21 cellular contexts compared by ENCODE assay signal in the genomic region with DNA sequence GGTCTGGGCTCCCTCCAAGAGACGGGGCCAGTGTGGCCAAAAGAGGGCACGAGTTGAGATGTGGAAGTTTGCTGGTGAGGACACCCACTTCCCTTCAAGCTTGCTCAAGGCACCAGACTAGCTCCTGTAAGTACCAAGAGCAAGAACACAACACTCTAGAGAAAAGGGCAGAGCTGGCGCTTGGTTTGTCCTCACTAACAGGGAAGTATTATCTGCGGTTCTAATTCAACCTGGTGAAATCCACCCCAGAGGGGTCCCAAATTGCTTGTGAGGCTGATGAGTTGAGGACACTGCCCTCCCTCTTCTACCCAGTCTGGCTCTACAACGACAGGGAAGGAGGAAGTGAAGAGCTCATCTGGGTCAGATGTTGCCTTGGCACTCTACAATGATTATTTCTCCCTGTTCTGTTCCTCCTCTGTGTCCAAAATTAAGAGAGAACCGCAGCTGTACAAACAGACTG. TPM values are rescaled to one million over a fixed set of nuclear protein-coding genes. Genes with fewer than 3 reads are reported as not detected.
DNase-seq lines count a peak whose midpoint lies in the region; ATAC-seq and TF ChIP-seq lines count a peak whose summit lies in the region.
"Had no signal": no experiment of that assay in that cellular context is flagged by ENCODE, and none has a peak within 500 bp of the region (broad histone marks: within the 10 kb centered on the region; RNA-seq: fewer than 3 reads in every experiment).

No MANE protein-coding gene starts in this region.

- H3K4me1 ChIP-seq in left ventricle myocardium inferior: no peaks in the 10 kb centered on the region
- peaks cover 0 to 4% of the 10 kb centered on the region in 2 donors for H3K4me1 ChIP-seq in left lung
- H3K4me1 ChIP-seq in aorta (ENCODE audit: control insufficient read depth in 1 of 2, insufficient read depth in 2 of 2, low read length in 2 of 2): no peaks in the 10 kb centered on the region
- H3K4me1 ChIP-seq: HAP-1 had no signal

- WGBS in aorta, 2 donors: 83 to 84% methylated on average over 6 of the region's 6 CpGs

- H3K36me3 ChIP-seq in left ventricle myocardium inferior (no peaks in the 10 kb centered on the region), left lung (no peaks in the 10 kb centered on the region), aorta (ENCODE audit: control insufficient read depth in 1 of 2, insufficient read depth in 2 of 2, low read length in 1 of 2) (peaks cover 2 to 7% of the 10 kb centered on the region in 2 donors)
- H3K36me3 ChIP-seq: HAP-1 had no signal

- H3K27me3 ChIP-seq in left ventricle myocardium inferior (ENCODE audit: low read depth) (no peaks in the 10 kb centered on the region), left lung (peaks cover 0 to 5% of the 10 kb centered on the region in 2 donors), aorta (ENCODE audit: control insufficient read depth in 1 of 2, insufficient read depth in 2 of 2, low read length in 1 of 2) (no peaks in the 10 kb centered on the region)
- H3K27me3 ChIP-seq: BLaER1 treated with 17β-estradiol and CSF1 and Interleukin-3, amounts not matched to agents 10 nM and 100 nM had no signal

- H3K27ac ChIP-seq in left ventricle myocardium inferior (replicated peaks) (no peak overlapping the region), left lung (peak overlapping the region in 1 of 2 donors; percentile 2), aorta (ENCODE audit: low read depth in 1 of 2, low read length in 2 of 2) (no peak overlapping the region)

- no peak for DNase-seq in left ventricle myocardium superior
- no peak for DNase-seq in left ventricle myocardium inferior
- peak; percentile 55 for DNase-seq in NOMO-1 treated with DMSO at 0.1 percent for 48 hours (lab: John Stamatoyannopoulos, UW; ENCODE audit: unreplicated experiment)
- no peak for DNase-seq in left lung
- DNase-seq in aorta: no peak
- no peak for DNase-seq in T-helper 9 cell
- DNase-seq: activated naive CD4-positive, alpha-beta T cell; activated T-cell treated with anti-CD3 and anti-CD28 coated beads, Interleukin-2, amount 50 U/mL, for 48 hours; Calu3; DND-41; effector CD4-positive, alpha-beta T cell; kidney; mammary epithelial cell; NCI-H2171 treated with DMSO at 0.1 percent for 48 hours; NCI-H524; OCI-M1; SHP77 had no signal

- ATAC-seq in left ventricle myocardium superior (peak; percentile 45), left lung (peak; percentile 64), aorta (ENCODE audit: low FRiP score) (peak; percentile 40), HG02623 (IDR thresholded peaks at IDR 0.05; ENCODE audit: unreplicated experiment) (no peak), HG03196 (IDR thresholded peaks at IDR 0.05; ENCODE audit: unreplicated experiment) (no peak)

- H3K4me3 ChIP-seq in left ventricle myocardium inferior: no peak overlapping the region
- H3K4me3 ChIP-seq in left lung: no peak overlapping the region
- no peak overlapping the region for H3K4me3 ChIP-seq in aorta (ENCODE audit: low read length in 2 of 2)
- H3K4me3 ChIP-seq: BLaER1 treated with 17β-estradiol and CSF1 and Interleukin-3, amounts not matched to agents 10 nM and 100 nM; HAP-1 had no signal

- H3K9me3 ChIP-seq in left ventricle myocardium inferior (replicated peaks): no peaks in the 10 kb centered on the region
- no peaks in the 10 kb centered on the region for H3K9me3 ChIP-seq in left lung
- H3K9me3 ChIP-seq in aorta (ENCODE audit: control insufficient read depth, low read length): no peaks in the 10 kb centered on the region
- H3K9me3 ChIP-seq: BLaER1 treated with 17β-estradiol and CSF1 and Interleukin-3, amounts not matched to agents 10 nM and 100 nM; HAP-1 had no signal

- no peak for TF ChIP-seq CTCF in left ventricle myocardium inferior (IDR thresholded peaks at IDR 0.05; ENCODE audit: borderline replicate concordance)
- no peak for TF ChIP-seq CTCF in left lung (IDR thresholded peaks at IDR 0.05)

- intact Hi-C loops in left ventricle myocardium superior (cut with micrococcal nuclease): no loop called here
- intact Hi-C loops in left ventricle myocardium inferior (cut with micrococcal nuclease): no loop called here
- intact Hi-C loops in left lung (cut with DNase I): loop anchor here (5.0 to 10.0 kb wide), 2 partner anchors 73 to 75 kb away; no protein-coding TSS in a partner anchor
- intact Hi-C loops in aorta (cut with DNase I): no loop called here

RNA-seq across cellular contexts. Expression of a gene that starts 16.9 kb away (rescaled TPM):
- 1.0 TPM for total RNA-seq in left ventricle myocardium superior
- 1.2 TPM for total RNA-seq in left ventricle myocardium inferior
- total RNA-seq in left lung: under 1 TPM; 0.38 to 0.81 TPM
- 1 to 10 TPM; 1.2 TPM for total RNA-seq in aorta
- 1 to 10 TPM in 1 of 2 donors, not detected in 1; 1.2 TPM for polyA plus RNA-seq in aorta

Comparison
In these comparisons a context has a peak if more than half of its experiments do, and no peak if none do; other contexts are left out.
1. ATAC-seq: peak in left ventricle myocardium superior (single experiment), left lung (single experiment) and aorta (single experiment); none in HG02623 (single experiment) and HG03196 (single experiment).
2. intact Hi-C loops: an anchor here in left lung (5.0 to 10.0 kb wide); none called in left ventricle myocardium superior, left ventricle myocardium inferior and aorta.